Comparison of ENCODE assay signal across 19 cellular contexts in genomic region chr17:62662855-62663254, GRCh38. TPM values are rescaled to one million over a fixed set of nuclear protein-coding genes. Genes with fewer than 3 reads are reported as not detected.
DNase-seq lines count a peak whose midpoint lies in the region; ATAC-seq and TF ChIP-seq lines count a peak whose summit lies in the region.
"Had no signal": no experiment of that assay in that cellular context is flagged by ENCODE, and none has a peak within 500 bp of the region (broad histone marks: within the 10 kb centered on the region; RNA-seq: fewer than 3 reads in every experiment).

No MANE protein-coding gene starts in this region.

- H3K23ac ChIP-seq in IMR-90 (ENCODE audit: low read depth, low read length) = no peak overlapping the region

- no peak for TF ChIP-seq CTCF in IMR-90 (conservative IDR thresholded peaks at IDR 0.05; ENCODE audit: low read depth, low read length)
- no peak for TF ChIP-seq CTCF in chondrocyte (IDR thresholded peaks at IDR 0.05)
- no peak for TF ChIP-seq CTCF in neural progenitor cell (IDR thresholded peaks at IDR 0.05)

- TF ChIP-seq RAD21 in IMR-90 (IDR thresholded peaks at IDR 0.05; ENCODE audit: low read length) = no peak

- H3K36me3 ChIP-seq in IMR-90 (ENCODE audit: control insufficient read depth, insufficient read depth, low read length) (peaks cover 40% of the 10 kb centered on the region), neural progenitor cell (no peaks in the 10 kb centered on the region)

- H2BK120ac ChIP-seq in IMR-90 (ENCODE audit: low read depth, low read length) = no peak overlapping the region

- no peak overlapping the region for H2AK9ac ChIP-seq in IMR-90 (replicated peaks; ENCODE audit: low read depth, low read length, poor library complexity)

- H2BK5ac ChIP-seq in IMR-90 (ENCODE audit: low read depth, low read length, poor library complexity, severe bottlenecking) = no peak overlapping the region

- no peak for TF ChIP-seq POLR2A in IMR-90 (IDR thresholded peaks at IDR 0.05; ENCODE audit: low read depth, low read length)

- H3K4me1 ChIP-seq in IMR-90 (ENCODE audit: control insufficient read depth, insufficient read depth, low read length) = no peaks in the 10 kb centered on the region
- peaks cover 8% of the 10 kb centered on the region for H3K4me1 ChIP-seq in neural progenitor cell

- ATAC-seq in IMR-90 (ENCODE audit: low read depth) (peak; percentile 60), GM18517 (IDR thresholded peaks at IDR 0.05; ENCODE audit: unreplicated experiment) (no peak)
- ATAC-seq in activated T-helper 17 cell treated with anti-CD3 and anti-CD28 coated beads, Interleukin-2, amount 50 U/mL, for 72 hours (replicated peaks) = no peak
- ATAC-seq: Right ventricle myocardium inferior had no signal

- no peaks in the 10 kb centered on the region for H3K79me2 ChIP-seq in neural progenitor cell (ENCODE audit: low read depth)

- no peaks in the 10 kb centered on the region for H3K27me3 Mint-ChIP-seq in chondrocyte (ENCODE audit: low read depth)
- H3K27me3 Mint-ChIP-seq in neural progenitor cell (ENCODE audit: insufficient read depth, low read depth) = no peaks in the 10 kb centered on the region
- H3K27me3 Mint-ChIP-seq in activated T-helper 17 cell treated with anti-CD3 and anti-CD28 coated beads, Interleukin-2, amount 50 U/mL, for 72 hours = no peaks in the 10 kb centered on the region

- H3K9ac ChIP-seq in IMR-90 (ENCODE audit: low read depth, low read length) (no peak overlapping the region), neural progenitor cell (no peak overlapping the region)
- H3K9ac ChIP-seq: GM23248 had no signal

- H3K79me1 ChIP-seq in IMR-90 (ENCODE audit: low read depth in 1 of 2, low read length in 2 of 2) = peaks cover 47 to 82% of the 10 kb centered on the region in 2 experiments

- no peak overlapping the region for H2AK5ac ChIP-seq in IMR-90 (ENCODE audit: low read depth, low read length)

- DNase-seq in AG20443 (ENCODE audit: low spot score) (peak; percentile 8), IMR-90 (no peak), chondrocyte (ENCODE audit: low spot score) (no peak), neural progenitor cell (ENCODE audit: low spot score) (no peak), LoVo (ENCODE audit: low spot score) (no peak), NCI-H146 (lab: John Stamatoyannopoulos, UW) (no peak)
- DNase-seq: CD4-positive, CD25-positive, alpha-beta regulatory T cell; H9; KBM-7; NCI-H1694 treated with DMSO at 0.1 percent for 48 hours; NCI-H2081 treated with DMSO at 0.1 percent for 48 hours; NCI-H446; NCI-H526; OCI-M1 had no signal

- no peaks in the 10 kb centered on the region; the same call in 1 of the 2 replicates for H3K9me3 ChIP-seq in IMR-90 (ENCODE audit: control insufficient read depth, insufficient read depth, low read length)
- peaks cover 4% of the 10 kb centered on the region for H3K9me3 ChIP-seq in neural progenitor cell (ENCODE audit: low read depth)

- H3K36me3 Mint-ChIP-seq in chondrocyte (ENCODE audit: low read depth) (peaks cover 20% of the 10 kb centered on the region), neural progenitor cell (peaks cover 18% of the 10 kb centered on the region)
- H3K36me3 Mint-ChIP-seq in activated T-helper 17 cell treated with anti-CD3 and anti-CD28 coated beads, Interleukin-2, amount 50 U/mL, for 72 hours (ENCODE audit: low read depth) = no peaks in the 10 kb centered on the region

- H4K5ac ChIP-seq in IMR-90 (ENCODE audit: low read depth, low read length) = no peak overlapping the region

- H3K4me2 ChIP-seq in IMR-90 (ENCODE audit: low read depth, low read length) = no peak overlapping the region
- H3K4me2 ChIP-seq in neural progenitor cell = no peak overlapping the region

- peaks cover 8% of the 10 kb centered on the region for H3K9me3 Mint-ChIP-seq in chondrocyte (ENCODE audit: low read depth)
- peaks cover 16% of the 10 kb centered on the region for H3K9me3 Mint-ChIP-seq in neural progenitor cell
- H3K9me3 Mint-ChIP-seq in activated T-helper 17 cell treated with anti-CD3 and anti-CD28 coated beads, Interleukin-2, amount 50 U/mL, for 72 hours = peaks cover 7% of the 10 kb centered on the region

- H3K4ac ChIP-seq in IMR-90 (ENCODE audit: low read depth, low read length) = no peak overlapping the region

- H4K20me1 ChIP-seq in IMR-90 (ENCODE audit: insufficient read depth, low read length) (peaks cover 45% of the 10 kb centered on the region), neural progenitor cell (ENCODE audit: low read depth) (no peaks in the 10 kb centered on the region)

- 0 out of 4 replicates have a peak overlapping the region, but pooled peaks of 1 of the 2 experiments have one; percentile 50 for H4K8ac ChIP-seq in IMR-90 (ENCODE audit: low read depth in 2 of 2, low read length in 2 of 2)

- H3K56ac ChIP-seq in IMR-90 (ENCODE audit: extremely low read depth, insufficient read depth, low read length) = no peak overlapping the region

- no peak overlapping the region for H3K4me3 ChIP-seq in IMR-90 (ENCODE audit: insufficient read depth, low read depth, low read length)
- H3K4me3 ChIP-seq in neural progenitor cell = no peak overlapping the region
- H3K4me3 ChIP-seq: GM23248, SK-N-MC had no signal

- H4K91ac ChIP-seq in IMR-90 (ENCODE audit: insufficient read depth, low read depth, low read length) = no peak overlapping the region

- 0 out of 2 replicates have a peak overlapping the region, but pooled peaks have one; percentile 12 for H3K14ac ChIP-seq in IMR-90 (replicated peaks; ENCODE audit: low read depth, low read length)

- peaks cover 19% of the 10 kb centered on the region for H3K9me1 ChIP-seq in IMR-90 (ENCODE audit: insufficient read depth, low read length)

- H3K18ac ChIP-seq in IMR-90 (ENCODE audit: low read depth, low read length) = no peak overlapping the region

- H3K4me1 Mint-ChIP-seq in chondrocyte (ENCODE audit: low read depth) (peaks cover 33% of the 10 kb centered on the region), neural progenitor cell (peaks cover 9% of the 10 kb centered on the region)
- no peaks in the 10 kb centered on the region for H3K4me1 Mint-ChIP-seq in activated T-helper 17 cell treated with anti-CD3 and anti-CD28 coated beads, Interleukin-2, amount 50 U/mL, for 72 hours

- POLR2A ChIA-PET in IMR-90 (lab: Charles Lee; ENCODE audit: unreplicated experiment) = no interaction called here

- intact Hi-C loops in IMR-90 (cut with micrococcal nuclease) = no loop called here

- no peak overlapping the region for H2BK15ac ChIP-seq in IMR-90 (ENCODE audit: low read depth, low read length)

- in situ Hi-C loops in IMR-90 (cut with MboI; ENCODE audit: low sequenced_read_pairs) = no loop called here

- BruUV-seq in IMR-90 (replicated peaks; lab: Mats Ljungman, UMichigan) = no TSS peak

- peak overlapping the region; percentile 25 for H3K27ac Mint-ChIP-seq in chondrocyte (ENCODE audit: unreplicated experiment)
- H3K27ac Mint-ChIP-seq in neural progenitor cell = peak overlapping the region; percentile 61
- H3K27ac Mint-ChIP-seq in activated T-helper 17 cell treated with anti-CD3 and anti-CD28 coated beads, Interleukin-2, amount 50 U/mL, for 72 hours = no peak overlapping the region
- H3K27ac Mint-ChIP-seq: CD4-positive, CD25-positive, alpha-beta regulatory T cell had no signal

- peaks cover 5% of the 10 kb centered on the region for H3F3A ChIP-seq in neural progenitor cell (ENCODE audit: low read depth)

- dilution Hi-C loops in IMR-90 (cut with HindIII; ENCODE audit: low sequenced_read_pairs, unreplicated experiment) = no loop called here

- CTCF ChIA-PET in IMR-90 (lab: Yijun Ruan, JAX) = interaction anchor here (0.6 kb wide), 1 partner anchor 897 kb away, joined by 3 read pairs; no protein-coding TSS in a partner anchor

- H2BK20ac ChIP-seq in IMR-90 (ENCODE audit: low read depth, low read length) = no peak overlapping the region

- H3K27me3 ChIP-seq in IMR-90 (ENCODE audit: control insufficient read depth, insufficient read depth, low read length) (no peaks in the 10 kb centered on the region), neural progenitor cell (no peaks in the 10 kb centered on the region)

- H3K4me3 Mint-ChIP-seq in chondrocyte (ENCODE audit: unreplicated experiment) = no peak overlapping the region
- H3K4me3 Mint-ChIP-seq in neural progenitor cell = no peak overlapping the region
- no peak overlapping the region for H3K4me3 Mint-ChIP-seq in activated T-helper 17 cell treated with anti-CD3 and anti-CD28 coated beads, Interleukin-2, amount 50 U/mL, for 72 hours
- H3K4me3 Mint-ChIP-seq: CD4-positive, CD25-positive, alpha-beta regulatory T cell; H9 had no signal

- H2AFZ ChIP-seq in IMR-90 (replicated peaks; ENCODE audit: low read length, poor library complexity) (no peak overlapping the region), neural progenitor cell (replicated peaks) (no peak overlapping the region)
- H2AFZ ChIP-seq: GM23248 had no signal

- H3K27ac ChIP-seq in IMR-90 (ENCODE audit: insufficient read depth, low read length) (no peak overlapping the region), neural progenitor cell (no peak overlapping the region)
- H3K27ac ChIP-seq: GM23248, SK-N-MC had no signal

- no CpG with 5 or more reads among the region's 6 CpGs for WGBS in IMR-90 (ENCODE audit: extremely low coverage in 2 of 2, insufficient read length in 1 of 2), 2 experiments

TF ChIP-seq in IMR-90, 13 proteins besides CTCF, POLR2A, EP300 and RAD21:
- TF ChIP-seq MAFK (IDR thresholded peaks at IDR 0.05; ENCODE audit: low read depth, low read length) (no peak), RFX5 (IDR thresholded peaks at IDR 0.05; ENCODE audit: low read depth, low read length) (no peak)

RNA-seq across cellular contexts. Expression of gene MRC2, which starts 35.4 kb away (rescaled TPM):
- 37.5 and 39.3 TPM in 2 replicates for total RNA-seq in IMR-90 (2012; rRNA removed)
- 137 and 152 TPM in 2 replicates for polyA plus RNA-seq in IMR-90 (2012; rRNA removed)
- polyA plus RNA-seq in IMR-90 (2012; cell fraction: cytosol; rRNA removed) = 88.6 and 140 TPM in 2 replicates
- 194 and 479 TPM in 2 replicates for polyA plus RNA-seq in IMR-90 (2012; cell fraction: nucleus; rRNA removed; ENCODE audit: low replicate concordance)
- 347 to 378 TPM (median 353 TPM) in 3 replicates for total RNA-seq in chondrocyte
- 24.6 and 88.2 TPM in 2 replicates for total RNA-seq in neural progenitor cell (ENCODE audit: low replicate concordance)
- 10 to 100 TPM; 21.0 to 22.2 TPM for total RNA-seq in activated T-helper 17 cell treated with anti-CD3 and anti-CD28 coated beads, Interleukin-2, amount 50 U/mL, for 72 hours
